ENCODE assay signal across 9 cellular contexts in genomic region chr11:128547946-128548654, GRCh38. TPM values are rescaled to one million over a fixed set of nuclear protein-coding genes. Genes with fewer than 3 reads are reported as not detected.
DNase-seq lines count a peak whose midpoint lies in the region; ATAC-seq, FAIRE-seq and TF ChIP-seq lines count a peak whose summit lies in the region.
"Had no signal": no experiment of that assay in that cellular context is flagged by ENCODE, and none has a peak within 500 bp of the region (broad histone marks: within the 10 kb centered on the region; RNA-seq: fewer than 3 reads in every experiment).

No MANE protein-coding gene starts in this region.

- H3K4me3 ChIP-seq in heart left ventricle = peak overlapping the region in 11 of 12 donors; percentile 38 to 62 (median 54)
- peak overlapping the region; percentile 51 for H3K4me3 ChIP-seq in brain microvascular endothelial cell (ENCODE audit: low read depth, low read length)
- peak overlapping the region; percentile 44 for H3K4me3 ChIP-seq in mononuclear cell (ENCODE audit: low read length)
- peak overlapping the region; percentile 44 to 46 for H3K4me3 ChIP-seq in vagina

- no peak for ATAC-seq in heart left ventricle
- ATAC-seq in Right ventricle myocardium superior (ENCODE audit: poor library complexity) = no peak
- ATAC-seq in GM21390 (IDR thresholded peaks at IDR 0.05; ENCODE audit: unreplicated experiment) = no peak

- TF ChIP-seq CTCF in heart left ventricle (IDR thresholded peaks at IDR 0.05) = no peak
- TF ChIP-seq CTCF in brain microvascular endothelial cell (IDR thresholded peaks at IDR 0.05; ENCODE audit: low read depth, low read length, missing control alignments) = no peak
- no peak for TF ChIP-seq CTCF in vagina (IDR thresholded peaks at IDR 0.05)
- no peak for TF ChIP-seq CTCF in D721Med (IDR thresholded peaks at IDR 0.05; ENCODE audit: insufficient read depth, missing control alignments)

- H3K4me1 ChIP-seq in heart left ventricle (peaks cover 0 to 86% (median 57%) of the 10 kb centered on the region in 12 donors), mononuclear cell (ENCODE audit: insufficient read depth, low read length) (peaks cover 63% of the 10 kb centered on the region), vagina (peaks cover 21% of the 10 kb centered on the region)

- intact Hi-C loops in heart left ventricle (cut with DNase I) (loop anchor here in 5 of 10 donors (1.0 to 10.0 kb wide), 5 partner anchors 25 to 256 kb away; no protein-coding TSS in a partner anchor), Right ventricle myocardium superior (cut with DNase I) (no loop called here), vagina (cut with DNase I) (no loop called here)

- DNase-seq in heart left ventricle (no peak), Right ventricle myocardium superior (no peak), brain microvascular endothelial cell (no peak), vagina (ENCODE audit: extremely low spot score in 2 of 2) (no peak), D721Med (ENCODE audit: insufficient read length, low spot score) (no peak), iPS-NIHi11 (ENCODE audit: low spot score) (no peak)
- DNase-seq: DND-41 had no signal

- H3K9me3 ChIP-seq in heart left ventricle = no peaks in the 10 kb centered on the region
- no peaks in the 10 kb centered on the region for H3K9me3 ChIP-seq in mononuclear cell (ENCODE audit: low read depth, low read length)
- H3K9me3 ChIP-seq in vagina = no peaks in the 10 kb centered on the region

- in situ Hi-C loops in brain microvascular endothelial cell (cut with HindIII; ENCODE audit: low pct_ligation_motif_present, low sequenced_read_pairs) = no loop called here

- WGBS in heart left ventricle, 4 donors = 40 to 46% (median 43%) methylated on average over 11 of the region's 11 CpGs

- FAIRE-seq in D721Med (lab: Jason Lieb, UNC) = no peak

- H3K27ac ChIP-seq in heart left ventricle (peak overlapping the region; percentile 76 to 92 (median 85)), brain microvascular endothelial cell (no peak overlapping the region), vagina (peak overlapping the region; percentile 87)

- no peaks in the 10 kb centered on the region for H3K36me3 ChIP-seq in heart left ventricle
- H3K36me3 ChIP-seq in brain microvascular endothelial cell (replicated peaks) = no peaks in the 10 kb centered on the region
- H3K36me3 ChIP-seq in vagina = no peaks in the 10 kb centered on the region

- H3K27me3 ChIP-seq in heart left ventricle (no peaks in the 10 kb centered on the region), brain microvascular endothelial cell (replicated peaks) (no peaks in the 10 kb centered on the region), mononuclear cell (ENCODE audit: insufficient read depth, low read length) (no peaks in the 10 kb centered on the region), vagina (no peaks in the 10 kb centered on the region)

- TF ChIP-seq POLR2A in heart left ventricle (IDR thresholded peaks at IDR 0.05) = no peak
- TF ChIP-seq POLR2A in vagina (IDR thresholded peaks at IDR 0.05) = no peak

RNA-seq across cellular contexts. Expression of gene ETS1, which starts 39.3 kb away (rescaled TPM):
- total RNA-seq in heart left ventricle (100 to 1,000 TPM in 1 of 9 donors, 10 to 100 TPM in 8; 39.3 to 101 (median 45.9) TPM), Right ventricle myocardium superior (45.6 TPM), mononuclear cell (317 TPM), vagina (51.6 TPM)
- polyA plus RNA-seq in heart left ventricle = 10 to 100 TPM; 18.4 to 37.0 TPM
